In genomic region chr6:148238713-148239112, GRCh38 we compare ENCODE assay signal across 1 cellular context.
TF ChIP-seq lines count a peak whose summit lies in the region.

No MANE protein-coding gene starts in this region.

TF ChIP-seq in IMR-90, 13 proteins besides CTCF, POLR2A, EP300 and RAD21 (continued from another document):
- no peak for TF ChIP-seq BHLHE40 (IDR thresholded peaks at IDR 0.05; ENCODE audit: low read depth, low read length)
- TF ChIP-seq MAZ (IDR thresholded peaks at IDR 0.05; ENCODE audit: borderline replicate concordance, low read depth, low read length): no peak
- no peak for TF ChIP-seq RFX5 (IDR thresholded peaks at IDR 0.05; ENCODE audit: low read depth, low read length)
